8 cellular contexts compared by ENCODE assay signal in the genomic region with DNA sequence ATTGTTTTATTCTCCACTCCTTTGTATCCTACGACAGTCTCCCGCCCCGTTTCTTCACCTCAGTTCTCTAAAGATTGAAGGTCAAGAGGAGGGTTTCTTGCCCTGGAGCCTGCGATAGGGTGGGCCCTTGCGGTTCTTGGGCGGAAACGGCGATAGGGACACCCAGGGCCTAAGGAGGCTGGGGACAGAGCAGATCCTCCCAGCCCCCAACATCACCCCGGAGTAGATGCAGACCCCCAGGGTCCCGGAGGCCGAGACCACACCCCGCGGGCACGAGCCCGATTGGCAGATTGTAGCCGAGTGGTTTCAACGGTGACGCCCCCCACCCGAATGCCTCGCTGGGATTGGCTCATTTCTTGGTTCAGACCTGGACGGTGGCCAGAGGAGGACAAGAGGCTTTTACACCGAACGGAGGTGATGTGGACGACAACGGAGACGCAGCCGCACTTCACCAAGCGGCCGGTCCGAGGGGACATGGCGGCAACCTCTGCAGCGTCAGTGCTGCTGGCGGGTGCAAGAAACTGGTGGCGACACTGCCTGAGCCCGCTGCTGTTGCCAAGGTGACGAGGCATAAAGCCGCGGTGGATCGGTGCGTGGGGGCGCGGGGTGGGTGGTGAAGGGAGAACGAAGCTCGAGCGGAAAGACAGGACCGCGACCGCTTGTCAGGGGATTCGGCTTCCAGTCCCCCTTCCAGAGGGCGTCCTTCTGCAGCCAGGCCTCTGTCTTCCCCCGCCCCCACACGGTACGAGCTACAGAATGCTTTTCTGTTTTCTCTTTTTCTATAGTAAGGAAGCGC. TPM values are rescaled to one million over a fixed set of nuclear protein-coding genes. Genes with fewer than 3 reads are reported as not detected.
DNase-seq lines count a peak whose midpoint lies in the region.

No MANE protein-coding gene starts in this region.

- in situ Hi-C loops in SK-MEL-5 (cut with HindIII; ENCODE audit: low pct_unique_long_range_greater_than_20kb, low sequenced_read_pairs), result no loop called here

- peaks cover 10% of the 10 kb centered on the region for H3K9me3 Mint-ChIP-seq in activated naive CD4-positive, alpha-beta T cell treated with anti-CD3 and anti-CD28 coated beads, Interleukin-2, amount 10 ng/mL, durations not matched to agents 7 days and 5 days

- CTCF ChIA-PET in activated naive CD4-positive, alpha-beta T cell treated with anti-CD3 and anti-CD28 coated beads, Interleukin-2, amount 10 ng/mL, durations not matched to agents 7 days and 5 days (lab: Charles Lee), result interaction anchor here (1.1 to 1.6 kb wide), 3 partner anchors 10 to 263 kb away, joined by 3 to 4 read pairs (median 4); partner anchors contain the start of gene MCF2L2

- peaks cover 4% of the 10 kb centered on the region for H3K36me3 Mint-ChIP-seq in activated naive CD4-positive, alpha-beta T cell treated with anti-CD3 and anti-CD28 coated beads, Interleukin-2, amount 10 ng/mL, durations not matched to agents 7 days and 5 days

- DNase-seq in DMS79 (lab: John Stamatoyannopoulos, UW) (peak; percentile 96), H7 (peak; percentile 93), MV-4-11 (lab: John Stamatoyannopoulos, UW) (peak; percentile 65), SK-MEL-5 (ENCODE audit: low read depth, low spot score) (peak; percentile 95), globus pallidus (ENCODE audit: low spot score) (peak; percentile 80), non-pigmented ciliary epithelial cell (ENCODE audit: low read depth) (peak; percentile 40), superior temporal gyrus (ENCODE audit: extremely low spot score) (peak; percentile 83)
- peak; percentile 88 for DNase-seq in activated naive CD4-positive, alpha-beta T cell treated with anti-CD3 and anti-CD28 coated beads, Interleukin-2, amount 10 ng/mL, durations not matched to agents 7 days and 5 days

- H3K4me1 Mint-ChIP-seq in activated naive CD4-positive, alpha-beta T cell treated with anti-CD3 and anti-CD28 coated beads, Interleukin-2, amount 10 ng/mL, durations not matched to agents 7 days and 5 days, result peaks cover 26% of the 10 kb centered on the region

- peak overlapping the region; percentile 81 for H3K27ac Mint-ChIP-seq in activated naive CD4-positive, alpha-beta T cell treated with anti-CD3 and anti-CD28 coated beads, Interleukin-2, amount 10 ng/mL, durations not matched to agents 7 days and 5 days

- H3K27me3 Mint-ChIP-seq in activated naive CD4-positive, alpha-beta T cell treated with anti-CD3 and anti-CD28 coated beads, Interleukin-2, amount 10 ng/mL, durations not matched to agents 7 days and 5 days, result peaks cover 15% of the 10 kb centered on the region

- H3K4me3 Mint-ChIP-seq in activated naive CD4-positive, alpha-beta T cell treated with anti-CD3 and anti-CD28 coated beads, Interleukin-2, amount 10 ng/mL, durations not matched to agents 7 days and 5 days, result peak overlapping the region; percentile 89

- H3K4me3 ChIP-seq in H7 (ENCODE audit: insufficient read depth, low read depth, low read length), result peak overlapping the region; percentile 94

- no peaks in the 10 kb centered on the region for H3K27me3 ChIP-seq in H7 (ENCODE audit: control insufficient read depth, insufficient read depth, low read length)

- H3K36me3 ChIP-seq in H7 (replicated peaks; ENCODE audit: control insufficient read depth, insufficient read depth, low read length), result no peaks in the 10 kb centered on the region

RNA-seq across cellular contexts. Expression of gene MCF2L2, which starts 19.0 kb away (rescaled TPM):
- 5.3 and 6.4 TPM in 2 replicates for total RNA-seq in H7 (2014; rRNA removed; shearing (Covaris generic))
- total RNA-seq in SK-MEL-5 (2014; rRNA removed; shearing (Covaris generic)), result 0.79 and 1.0 TPM in 2 replicates
- 0.14 and 1.0 TPM in 2 replicates for polyA plus RNA-seq in SK-MEL-5 (2015; cell fraction: cytosol; rRNA removed)
- 3.7 and 8.9 TPM in 2 replicates for polyA plus RNA-seq in SK-MEL-5 (2015; cell fraction: nucleus; rRNA removed)

Comparison
In these comparisons a context has a peak if more than half of its experiments do, and no peak if none do; other contexts are left out.
1. Peak in every context shown above with its lines: DNase-seq and H3K4me3 ChIP-seq.
2. DNase-seq: peak in every context shown above with its lines; median percentile 96 in DMS79; 95 in SK-MEL-5; 93 in H7; 88 in activated naive CD4-positive, alpha-beta T cell treated with anti-CD3 and anti-CD28 coated beads, Interleukin-2, amount 10 ng/mL, durations not matched to agents 7 days and 5 days; 83 in superior temporal gyrus; 80 in globus pallidus; 65 in MV-4-11; 40 in non-pigmented ciliary epithelial cell.